1 cellular context compared by ENCODE assay signal in the genomic region with DNA sequence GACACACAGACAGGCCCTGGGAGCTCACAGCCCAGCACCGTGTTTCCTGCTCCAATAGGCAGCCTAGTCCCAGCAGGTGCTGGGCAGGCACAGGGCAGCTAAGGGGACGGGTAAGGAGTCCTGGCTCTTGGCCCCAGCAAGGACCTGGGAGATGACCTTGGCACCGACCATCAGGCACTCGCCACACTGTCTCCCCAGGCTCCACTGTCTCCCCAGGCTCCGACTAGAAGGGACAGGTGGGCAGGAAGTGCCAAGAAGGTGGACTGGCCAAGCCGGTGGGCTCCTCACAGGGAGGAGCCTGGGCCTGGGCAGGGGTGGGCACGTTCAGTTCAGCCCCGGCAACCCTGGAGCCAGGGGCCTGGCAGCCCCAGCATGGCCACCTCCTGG.
TF ChIP-seq lines count a peak whose summit lies in the region.

No MANE protein-coding gene starts in this region.

TF ChIP-seq in WTC11, 78 proteins besides CTCF, POLR2A, EP300 and RAD21 (continued from another document):
- TF ChIP-seq PRDM15 (CRISPR knock-in tag; IDR thresholded peaks at IDR 0.05): 0 out of 2 replicates have a peak, but pooled peaks have one; percentile 5
TF ChIP-seq in WTC11: peak in this region for 1.
